ENCODE assay signal across 11 cellular contexts in the genomic region with DNA sequence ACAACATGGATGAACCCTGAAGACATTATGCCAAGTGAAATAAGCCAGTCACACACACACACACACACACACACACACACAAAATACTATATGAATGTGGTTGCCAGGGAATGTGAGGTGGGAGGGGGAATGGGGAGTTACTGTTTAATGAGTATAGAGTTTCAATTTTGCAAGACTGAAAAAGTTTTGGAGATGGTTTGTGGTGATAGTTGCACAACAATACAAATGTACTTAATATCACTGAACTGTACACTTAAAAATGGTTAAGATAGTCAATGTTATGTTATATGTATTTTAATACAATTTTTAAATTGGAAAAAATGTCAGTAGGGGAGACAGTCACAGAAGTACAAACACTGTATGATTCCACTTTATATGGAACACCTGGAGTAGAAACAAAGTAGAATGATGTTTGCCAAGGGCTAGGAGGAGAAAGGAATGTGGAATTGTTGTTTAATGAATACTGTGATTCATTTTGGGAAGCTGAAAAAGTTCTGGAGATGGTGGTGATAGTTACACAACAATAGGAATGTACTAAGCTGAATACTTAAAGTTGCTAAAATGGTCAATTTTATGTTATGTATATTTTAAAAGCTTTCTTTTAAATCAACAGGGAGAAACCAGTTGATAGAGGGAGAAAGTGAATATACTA.
A peak's percentile ranks its signal among the peaks of the same experiment; 100 is the strongest.
DNase-seq lines count a peak whose midpoint lies in the region; ATAC-seq, FAIRE-seq and TF ChIP-seq lines count a peak whose summit lies in the region.
"Had no signal": no experiment of that assay in that cellular context is flagged by ENCODE, and none has a peak within 500 bp of the region (broad histone marks: within the 10 kb centered on the region; RNA-seq: fewer than 3 reads in every experiment).

No MANE protein-coding gene starts in this region.

- H3K79me2 ChIP-seq in KMS-11 (ENCODE audit: insufficient read depth, low read depth) (no peaks in the 10 kb centered on the region), HepG2 (ENCODE audit: insufficient read depth, low read length) (peaks cover 44% of the 10 kb centered on the region)

- TF ChIP-seq EP300 in HepG2 (IDR thresholded peaks at IDR 0.05; ENCODE audit: low read depth in 2 of 2, low read length in 2 of 2) (peak in 1 of 2 experiments; percentile 62; a peak in 2 of 4 replicates), HepG2 (CRISPR knock-in tag; IDR thresholded peaks at IDR 0.05; ENCODE audit: borderline replicate concordance) (no peak), esophagus muscularis mucosa (IDR thresholded peaks at IDR 0.05) (no peak)

- H3K4me3 ChIP-seq in KMS-11 (IDR thresholded peaks at IDR 0.05; ENCODE audit: insufficient read depth, low read depth, low read length) (no peak overlapping the region), HepG2 (replicated peaks in 1 of 3; ENCODE audit: insufficient read depth in 1 of 3, low read depth in 2 of 3, low read length in 3 of 3) (no peak overlapping the region), ascending aorta (no peak overlapping the region), esophagus muscularis mucosa (no peak overlapping the region)

- TF ChIP-seq CTCF in KMS-11 (conservative IDR thresholded peaks at IDR 0.05; ENCODE audit: low read depth, low read length) (no peak), HepG2 (CRISPR knock-in tag; IDR thresholded peaks at IDR 0.05) (no peak), ascending aorta (IDR thresholded peaks at IDR 0.05) (no peak), esophagus muscularis mucosa (IDR thresholded peaks at IDR 0.05) (no peak), D721Med (IDR thresholded peaks at IDR 0.05; ENCODE audit: insufficient read depth, missing control alignments) (no peak)

- H3K9me3 Mint-ChIP-seq in activated naive CD8-positive, alpha-beta T cell treated with anti-CD3 and anti-CD28 coated beads, Interleukin-2, amount 50 U/mL, for 24 hours = no peaks in the 10 kb centered on the region

- no peak overlapping the region for H3K27ac ChIP-seq in KMS-11
- peak overlapping the region; percentile 73 for H3K27ac ChIP-seq in HepG2 (ENCODE audit: extremely low read length, insufficient read depth, low read length)
- H3K27ac ChIP-seq in ascending aorta = no peak overlapping the region
- no peak overlapping the region for H3K27ac ChIP-seq in esophagus muscularis mucosa (replicated peaks in 1 of 4)

- H3K27me3 Mint-ChIP-seq in activated naive CD8-positive, alpha-beta T cell treated with anti-CD3 and anti-CD28 coated beads, Interleukin-2, amount 50 U/mL, for 24 hours = no peaks in the 10 kb centered on the region

- peaks cover 75% of the 10 kb centered on the region for H3K4me1 Mint-ChIP-seq in activated naive CD8-positive, alpha-beta T cell treated with anti-CD3 and anti-CD28 coated beads, Interleukin-2, amount 50 U/mL, for 24 hours

- DNase-seq in AG20443 (ENCODE audit: low spot score) = peak; percentile 39
- no peak for DNase-seq in activated naive CD8-positive, alpha-beta T cell treated with anti-CD3 and anti-CD28 coated beads, Interleukin-2, amount 50 U/mL, for 24 hours
- DNase-seq in HepG2 (ENCODE audit: low spot score) = peak; percentile 81
- DNase-seq in ascending aorta (ENCODE audit: low spot score in 2 of 2) = no peak
- DNase-seq in esophagus muscularis mucosa (ENCODE audit: extremely low spot score) = no peak
- DNase-seq in D721Med (ENCODE audit: insufficient read length, low spot score) = no peak
- DNase-seq: activated CD4-positive, alpha-beta T cell treated with anti-CD3 and anti-CD28 coated beads for 1 hour; foreskin melanocyte; posterior cingulate gyrus had no signal

- peak overlapping the region; percentile 75 for H3K27ac Mint-ChIP-seq in activated naive CD8-positive, alpha-beta T cell treated with anti-CD3 and anti-CD28 coated beads, Interleukin-2, amount 50 U/mL, for 24 hours

- H4K20me1 ChIP-seq in KMS-11 (ENCODE audit: insufficient read depth) (no peaks in the 10 kb centered on the region), HepG2 (ENCODE audit: insufficient read depth, low read length) (peaks cover 37% of the 10 kb centered on the region)

- no TSS peak for BruUV-seq in HepG2 (replicated peaks; lab: Mats Ljungman, UMichigan)

- FAIRE-seq in HepG2 (lab: Jason Lieb, UNC) (peak; percentile 44), D721Med (lab: Jason Lieb, UNC) (no peak)

- no peak overlapping the region for H2AFZ ChIP-seq in KMS-11 (ENCODE audit: low read depth)
- H2AFZ ChIP-seq in HepG2 (ENCODE audit: low read length) = no peak overlapping the region

- H3K4me2 ChIP-seq in KMS-11 = 0 out of 2 replicates have a peak overlapping the region, but pooled peaks have one; percentile 9
- peak overlapping the region; percentile 48 for H3K4me2 ChIP-seq in HepG2 (ENCODE audit: low read depth, low read length)

- POLR2A ChIA-PET in HepG2 (lab: Yijun Ruan, JAX) = interaction anchor here (0.8 to 1.5 kb wide), 2 partner anchors 21 to 23 kb away, joined by 4 to 8 read pairs; no protein-coding TSS in a partner anchor

- no peak overlapping the region for H3K4me3 Mint-ChIP-seq in activated naive CD8-positive, alpha-beta T cell treated with anti-CD3 and anti-CD28 coated beads, Interleukin-2, amount 50 U/mL, for 24 hours

- ATAC-seq in activated naive CD8-positive, alpha-beta T cell treated with anti-CD3 and anti-CD28 coated beads, Interleukin-2, amount 50 U/mL, for 24 hours = no peak
- ATAC-seq in HepG2 (no peak; the same call in 2 of the 3 replicates), HG03280 (IDR thresholded peaks at IDR 0.05; ENCODE audit: unreplicated experiment) (no peak)

- no peak for TF ChIP-seq RAD21 in HepG2 (CRISPR knock-in tag; IDR thresholded peaks at IDR 0.05)

- CTCF ChIA-PET in HepG2 (lab: Yijun Ruan, JAX; ENCODE audit: low intra/inter-chr PET ratio, low total read pairs) = no interaction called here

- intact Hi-C loops in HepG2 (cut with micrococcal nuclease; ENCODE audit: unreplicated experiment) = loop anchor here (2.0 to 5.0 kb wide), 2 partner anchors 24 to 130 kb away; partner anchors contain the start of gene ST6GAL1
- intact Hi-C loops in ascending aorta (cut with DNase I) = no loop called here
- intact Hi-C loops in esophagus muscularis mucosa (cut with DNase I) = no loop called here

- no peak for TF ChIP-seq POLR2A in HepG2 (IDR thresholded peaks at IDR 0.05; ENCODE audit: insufficient read depth in 1 of 2, low read depth in 2 of 2, low read length in 2 of 2)
- TF ChIP-seq POLR2A in esophagus muscularis mucosa (IDR thresholded peaks at IDR 0.05; ENCODE audit: low read depth) = no peak

- peaks cover 61% of the 10 kb centered on the region for H3K4me1 ChIP-seq in KMS-11 (ENCODE audit: low read depth, poor library complexity, severe bottlenecking)
- peaks cover 72% of the 10 kb centered on the region for H3K4me1 ChIP-seq in HepG2 (ENCODE audit: insufficient read depth, low read length)
- peaks cover 0 to 10% of the 10 kb centered on the region in 2 donors for H3K4me1 ChIP-seq in ascending aorta
- peaks cover 0 to 16% (median 7%) of the 10 kb centered on the region in 4 donors for H3K4me1 ChIP-seq in esophagus muscularis mucosa

- no peaks in the 10 kb centered on the region for H3K36me3 ChIP-seq in KMS-11 (ENCODE audit: insufficient read depth)
- H3K36me3 ChIP-seq in HepG2 (replicated peaks in 1 of 2; ENCODE audit: control insufficient read depth in 1 of 2, insufficient read depth in 2 of 2, low read length in 2 of 2) = peaks cover 26 to 66% of the 10 kb centered on the region in 2 experiments
- peaks cover 7 to 36% of the 10 kb centered on the region in 2 donors for H3K36me3 ChIP-seq in ascending aorta
- peaks cover 0 to 28% (median 6%) of the 10 kb centered on the region in 4 donors for H3K36me3 ChIP-seq in esophagus muscularis mucosa

- H3K9ac ChIP-seq in KMS-11 (no peak overlapping the region), HepG2 (ENCODE audit: insufficient read depth, low read depth, low read length) (0 out of 2 replicates have a peak overlapping the region, but pooled peaks have one; percentile 53)

- in situ Hi-C loops in HepG2 (cut with HindIII; ENCODE audit: extremely low pct_ligation_motif_present, low pct_unique_long_range_greater_than_20kb) = loop anchor here (10.0 kb wide), 1 partner anchor 128 kb away; the partner anchor contains the start of gene ST6GAL1

- peaks cover 75% of the 10 kb centered on the region for H3K36me3 Mint-ChIP-seq in activated naive CD8-positive, alpha-beta T cell treated with anti-CD3 and anti-CD28 coated beads, Interleukin-2, amount 50 U/mL, for 24 hours (ENCODE audit: low read depth)

- H3K9me3 ChIP-seq in HepG2 (ENCODE audit: low read length) = no peaks in the 10 kb centered on the region
- H3K9me3 ChIP-seq in ascending aorta = peaks cover 0 to under 1% of the 10 kb centered on the region in 2 donors
- H3K9me3 ChIP-seq in esophagus muscularis mucosa = peaks cover 0 to 6% (median 1%) of the 10 kb centered on the region in 4 donors

- H3K27me3 ChIP-seq in KMS-11 (ENCODE audit: insufficient read depth, low read depth) = no peaks in the 10 kb centered on the region
- no peaks in the 10 kb centered on the region for H3K27me3 ChIP-seq in HepG2 (ENCODE audit: control insufficient read depth in 1 of 2, insufficient read depth in 2 of 2, low read length in 2 of 2)
- no peaks in the 10 kb centered on the region for H3K27me3 ChIP-seq in ascending aorta
- H3K27me3 ChIP-seq in esophagus muscularis mucosa = no peaks in the 10 kb centered on the region

TF ChIP-seq in HepG2, 621 proteins besides CTCF, POLR2A, EP300 and RAD21 (continues in another document):
- 0 out of 2 replicates have a peak, but pooled peaks have one; percentile 56 for TF ChIP-seq PATZ1 (CRISPR knock-in tag; IDR thresholded peaks at IDR 0.05)
- TF ChIP-seq CREB1 (IDR thresholded peaks at IDR 0.05) = no peak
- peak; percentile 33; the same call in 1 of the 2 replicates for TF ChIP-seq CREB1 (CRISPR knock-in tag; IDR thresholded peaks at IDR 0.05)
- TF ChIP-seq CEBPG (CRISPR knock-in tag; IDR thresholded peaks at IDR 0.05) = peak; percentile 75

Comparison
In these comparisons a context has a peak if more than half of its experiments do, and no peak if none do; other contexts are left out.
1. DNase-seq: peak in AG20443 (single experiment) and HepG2 (single experiment); none in activated naive CD8-positive, alpha-beta T cell treated with anti-CD3 and anti-CD28 coated beads, Interleukin-2, amount 50 U/mL, for 24 hours (single experiment), ascending aorta (0 of 2), esophagus muscularis mucosa (single experiment) and D721Med (single experiment).